Comparison of ENCODE assay signal across 1 cellular context in genomic region chr3:20395692-20396091, GRCh38.
TF ChIP-seq lines count a peak whose summit lies in the region.

No MANE protein-coding gene starts in this region.

TF ChIP-seq in K562, 482 proteins besides CTCF, POLR2A, EP300 and RAD21 (continued from another document):
- TF ChIP-seq ELK3 (CRISPR knock-in tag; IDR thresholded peaks at IDR 0.05), result no peak
- no peak for TF ChIP-seq ZC3H11A (IDR thresholded peaks at IDR 0.05; ENCODE audit: low read depth, low read length)
- no peak for TF ChIP-seq SNRNP70 (optimal IDR thresholded peaks at IDR 0.05; ENCODE audit: low read depth, low read length)
- TF ChIP-seq BRF2 (IDR thresholded peaks at IDR 0.05; ENCODE audit: borderline replicate concordance, insufficient read depth, insufficient read length), result no peak
- TF ChIP-seq HNRNPUL1 (IDR thresholded peaks at IDR 0.05; ENCODE audit: low read length), result no peak
- no peak for TF ChIP-seq ZFP1 (CRISPR knock-in tag; IDR thresholded peaks at IDR 0.05)
- TF ChIP-seq ZNF444 (CRISPR knock-in tag; IDR thresholded peaks at IDR 0.05), result no peak
- TF ChIP-seq ZFP36 (IDR thresholded peaks at IDR 0.05; ENCODE audit: low read depth, low read length, partially characterized antibody), result no peak
TF ChIP-seq in K562: peak in this region for 0.
